ENCODE assay signal across 10 cellular contexts in genomic region chr3:169241928-169242751, GRCh38.
DNase-seq lines count a peak whose midpoint lies in the region; ATAC-seq, FAIRE-seq and TF ChIP-seq lines count a peak whose summit lies in the region.
"Had no signal": no experiment of that assay in that cellular context is flagged by ENCODE, and none has a peak within 500 bp of the region (broad histone marks: within the 10 kb centered on the region; RNA-seq: fewer than 3 reads in every experiment).

No MANE protein-coding gene starts in this region.

- dilution Hi-C loops in keratinocyte (cut with MboI; ENCODE audit: extremely low pct_ligation_motif_present, low sequenced_read_pairs), result no loop called here

- H4K20me1 ChIP-seq in keratinocyte (ENCODE audit: control insufficient read depth, extremely low read depth, insufficient read depth, low read length), result no peaks in the 10 kb centered on the region
- no peaks in the 10 kb centered on the region for H4K20me1 ChIP-seq in smooth muscle cell (ENCODE audit: low read depth)

- DNase-seq in HFFc6 (peak; percentile 27), breast epithelium (ENCODE audit: low spot score in 2 of 2) (no peak), keratinocyte (ENCODE audit: low read depth, low spot score) (no peak), smooth muscle cell (lab: John Stamatoyannopoulos, UW; ENCODE audit: unreplicated experiment) (no peak), immature natural killer cell (no peak), DMS79 (lab: John Stamatoyannopoulos, UW) (no peak), NCI-H2196 (lab: John Stamatoyannopoulos, UW; ENCODE audit: unreplicated experiment) (no peak)
- DNase-seq: RPMI8226 had no signal

- WGBS in smooth muscle cell (ENCODE audit: low lambda C conversion rate), result under 1% methylated on average over 19 of the region's 19 CpGs

- peaks cover 6% of the 10 kb centered on the region for H3F3A ChIP-seq in smooth muscle cell (ENCODE audit: low read depth)

- H3K4me3 Mint-ChIP-seq in HFFc6 (peak overlapping the region; percentile 94), immature natural killer cell (no peak overlapping the region)
- H3K4me3 Mint-ChIP-seq: stimulated activated naive CD8-positive, alpha-beta T cell treated with anti-CD3 and anti-CD28 coated beads, Interleukin-15, Interleukin-2, amounts not matched to agents 100 ng/mL and 50 ng/mL, for 24 hours had no signal

- peak overlapping the region; percentile 90 for H3K27ac Mint-ChIP-seq in HFFc6
- H3K27ac Mint-ChIP-seq in immature natural killer cell, result no peak overlapping the region
- H3K27ac Mint-ChIP-seq: stimulated activated naive CD8-positive, alpha-beta T cell treated with anti-CD3 and anti-CD28 coated beads, Interleukin-15, Interleukin-2, amounts not matched to agents 100 ng/mL and 50 ng/mL, for 24 hours had no signal

- ATAC-seq in GM19328 (IDR thresholded peaks at IDR 0.05; ENCODE audit: unreplicated experiment), result no peak

- H3K4me1 Mint-ChIP-seq in HFFc6 (ENCODE audit: low read depth) (peaks cover 69% of the 10 kb centered on the region), immature natural killer cell (no peaks in the 10 kb centered on the region)

- TF ChIP-seq POLR2A in breast epithelium (IDR thresholded peaks at IDR 0.05), result no peak

- no peak for TF ChIP-seq CTCF in HFFc6 (IDR thresholded peaks at IDR 0.05)
- TF ChIP-seq CTCF in breast epithelium (IDR thresholded peaks at IDR 0.05), result no peak
- TF ChIP-seq CTCF in keratinocyte (optimal IDR thresholded peaks at IDR 0.05 in 1 of 3, IDR thresholded peaks at IDR 0.05 in 1 of 3, conservative IDR thresholded peaks at IDR 0.05 in 1 of 3; ENCODE audit: extremely low read depth in 1 of 3, insufficient read depth in 2 of 3, low read length in 3 of 3), result no peak
- no peak for TF ChIP-seq CTCF in smooth muscle cell (IDR thresholded peaks at IDR 0.05; ENCODE audit: borderline replicate concordance, insufficient read depth, poor library complexity, severe bottlenecking)

- no peaks in the 10 kb centered on the region for H3K9me3 ChIP-seq in breast epithelium
- no peaks in the 10 kb centered on the region for H3K9me3 ChIP-seq in keratinocyte (ENCODE audit: control insufficient read depth, low read depth, low read length)
- no peaks in the 10 kb centered on the region for H3K9me3 ChIP-seq in smooth muscle cell (replicated peaks; ENCODE audit: low read depth)

- no peaks in the 10 kb centered on the region for H3K36me3 ChIP-seq in breast epithelium
- H3K36me3 ChIP-seq in keratinocyte (ENCODE audit: control insufficient read depth in 2 of 2, extremely low read depth in 1 of 2, insufficient read depth in 2 of 2, low read length in 2 of 2), result no peaks in the 10 kb centered on the region
- no peaks in the 10 kb centered on the region for H3K36me3 ChIP-seq in smooth muscle cell (ENCODE audit: low read depth)

- H3K27ac ChIP-seq in breast epithelium, result peak overlapping the region in 1 of 2 donors; percentile 10
- H3K27ac ChIP-seq in keratinocyte (ENCODE audit: control insufficient read depth, insufficient read depth, low read length), result no peak overlapping the region
- H3K27ac ChIP-seq in smooth muscle cell (ENCODE audit: low read depth), result peak overlapping the region; percentile 61

- H3K9ac ChIP-seq in keratinocyte (ENCODE audit: control insufficient read depth, extremely low read depth, insufficient read depth, low read length) (no peak overlapping the region), smooth muscle cell (ENCODE audit: low read depth) (peak overlapping the region; percentile 56)

- H3K36me3 Mint-ChIP-seq in HFFc6 (ENCODE audit: low read depth), result no peaks in the 10 kb centered on the region
- no peaks in the 10 kb centered on the region for H3K36me3 Mint-ChIP-seq in immature natural killer cell

- H2AFZ ChIP-seq in keratinocyte (ENCODE audit: control insufficient read depth, low read length) (peak overlapping the region; percentile 58), smooth muscle cell (ENCODE audit: low read depth) (peak overlapping the region; percentile 70)

- no peaks in the 10 kb centered on the region for H3K9me1 ChIP-seq in keratinocyte (ENCODE audit: control insufficient read depth, extremely low read depth, insufficient read depth, low read length)

- H3K4me1 ChIP-seq in breast epithelium (no peaks in the 10 kb centered on the region), keratinocyte (ENCODE audit: control insufficient read depth, extremely low read depth, insufficient read depth, low read length) (no peaks in the 10 kb centered on the region), smooth muscle cell (ENCODE audit: low read depth) (peaks cover 59% of the 10 kb centered on the region)

- intact Hi-C loops in breast epithelium (cut with DNase I; ENCODE audit: low total_unique reads), result no loop called here

- H3K27me3 ChIP-seq in breast epithelium (peaks cover 0 to 2% of the 10 kb centered on the region in 2 donors), keratinocyte (ENCODE audit: control insufficient read depth, extremely low read depth, insufficient read depth, low read length) (no peaks in the 10 kb centered on the region), smooth muscle cell (ENCODE audit: low read depth) (no peaks in the 10 kb centered on the region)

- H3K79me2 ChIP-seq in keratinocyte (ENCODE audit: control insufficient read depth, insufficient read depth, low read length) (no peaks in the 10 kb centered on the region), smooth muscle cell (ENCODE audit: low read depth) (no peaks in the 10 kb centered on the region)

- no peak for FAIRE-seq in keratinocyte (lab: Jason Lieb, UNC)

- H3K4me3 ChIP-seq in breast epithelium (peak overlapping the region in 2 of 3 donors; percentile 35 to 47), keratinocyte (ENCODE audit: control insufficient read depth in 2 of 3, extremely low read depth in 1 of 3, insufficient read depth in 2 of 3, low read depth in 1 of 3, low read length in 3 of 3) (peak overlapping the region in 1 of 3 experiments; percentile 47), smooth muscle cell (peak overlapping the region; percentile 56)

- H3K4me2 ChIP-seq in keratinocyte (ENCODE audit: control insufficient read depth, extremely low read depth, insufficient read depth, low read depth, low read length), result peak overlapping the region; percentile 37
- H3K4me2 ChIP-seq in smooth muscle cell, result peak overlapping the region; percentile 90

- H3K9me3 Mint-ChIP-seq in HFFc6, result no peaks in the 10 kb centered on the region
- H3K9me3 Mint-ChIP-seq in immature natural killer cell, result peaks cover 1 to 15% (median 2%) of the 10 kb centered on the region in 6 donors
- H3K9me3 Mint-ChIP-seq: stimulated activated naive CD8-positive, alpha-beta T cell treated with anti-CD3 and anti-CD28 coated beads, Interleukin-15, Interleukin-2, amounts not matched to agents 100 ng/mL and 50 ng/mL, for 24 hours had no signal

- H3K27me3 Mint-ChIP-seq in HFFc6 (ENCODE audit: insufficient read depth), result no peaks in the 10 kb centered on the region; the same call in 1 of the 2 replicates
- peaks cover 2% of the 10 kb centered on the region in 3 donors for H3K27me3 Mint-ChIP-seq in immature natural killer cell (ENCODE audit: low read depth in 3 of 3)
